ENCODE assay signal across 1 cellular context in the genomic region with DNA sequence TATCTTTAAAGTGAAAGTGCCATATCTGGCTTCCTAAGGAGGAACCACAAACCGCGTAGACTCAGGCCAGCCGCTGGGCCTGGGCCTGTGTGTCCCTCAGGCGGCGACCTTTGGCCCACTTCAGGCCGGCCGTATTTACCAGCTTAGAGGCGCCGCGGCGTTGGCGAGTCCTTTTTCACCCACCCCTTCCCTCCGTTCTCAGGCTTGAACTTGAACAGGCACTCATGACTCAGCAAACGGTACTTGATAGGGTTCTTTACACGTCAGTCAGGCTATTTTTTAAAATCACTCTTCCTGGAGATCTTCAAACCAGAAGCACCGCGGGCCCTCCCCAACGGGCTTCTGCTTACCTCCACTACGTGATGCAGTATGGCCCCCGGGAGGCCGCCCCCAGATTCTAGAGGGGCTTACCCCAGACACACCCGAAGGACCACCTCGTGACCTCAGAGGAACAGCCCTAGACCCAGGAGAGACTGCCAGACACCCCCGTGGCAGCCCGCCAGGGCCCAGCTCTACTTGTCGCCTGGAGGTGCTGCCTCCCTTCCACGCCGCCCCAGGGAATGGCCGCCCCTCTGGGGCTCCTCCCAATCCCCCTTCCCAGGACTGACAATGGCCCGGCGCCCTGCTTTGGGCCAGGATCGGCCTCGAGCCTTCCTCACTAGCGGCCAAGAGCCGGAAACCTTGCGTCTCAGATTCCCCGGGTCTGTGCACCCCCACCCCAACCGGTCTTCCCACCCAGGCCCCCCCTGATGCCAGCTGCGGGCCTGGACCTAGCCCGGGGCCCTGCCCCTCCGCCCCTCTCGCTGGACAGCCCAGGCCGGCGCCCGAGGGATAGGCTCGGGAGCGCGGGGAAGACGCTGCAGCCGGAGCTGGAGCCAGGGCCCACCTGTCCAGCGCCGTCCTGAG.
TF ChIP-seq lines count a peak whose summit lies in the region.

No MANE protein-coding gene starts in this region.

TF ChIP-seq in HepG2, 621 proteins besides CTCF, POLR2A, EP300 and RAD21 (continued from another document and continues in another):
- TF ChIP-seq ZBED4 (CRISPR knock-in tag; IDR thresholded peaks at IDR 0.05; ENCODE audit: borderline replicate concordance) (peak; percentile 63; the same call in 1 of the 2 replicates), NFE2 (CRISPR knock-in tag; IDR thresholded peaks at IDR 0.05) (peak; percentile 70; the same call in 1 of the 2 replicates), ZSCAN12 (CRISPR knock-in tag; IDR thresholded peaks at IDR 0.05) (no peak), ZNF556 (CRISPR knock-in tag; IDR thresholded peaks at IDR 0.05; ENCODE audit: borderline replicate concordance) (peak; percentile 70; the same call in 1 of the 2 replicates), JUN (CRISPR knock-in tag; IDR thresholded peaks at IDR 0.05) (0 out of 2 replicates have a peak, but pooled peaks have one; percentile 27), ZNF264 (CRISPR knock-in tag; IDR thresholded peaks at IDR 0.05) (no peak), KAT8 (CRISPR knock-in tag; IDR thresholded peaks at IDR 0.05) (peak; percentile 72), SKI (IDR thresholded peaks at IDR 0.05; ENCODE audit: partially characterized antibody) (peak; percentile 97), ZNF777 (CRISPR knock-in tag; IDR thresholded peaks at IDR 0.05) (no peak), AGO2 (optimal IDR thresholded peaks at IDR 0.05; ENCODE audit: low read depth, low read length) (no peak), KDM6A (CRISPR knock-in tag; IDR thresholded peaks at IDR 0.05; ENCODE audit: low read depth) (no peak), YEATS4 (CRISPR knock-in tag; IDR thresholded peaks at IDR 0.05; ENCODE audit: borderline replicate concordance) (no peak; the same call in 1 of the 2 replicates), ZNF552 (CRISPR knock-in tag; IDR thresholded peaks at IDR 0.05; ENCODE audit: borderline replicate concordance) (no peak), HBP1 (CRISPR knock-in tag; IDR thresholded peaks at IDR 0.05; ENCODE audit: low read depth) (no peak), ZNF280B (CRISPR knock-in tag; IDR thresholded peaks at IDR 0.05; ENCODE audit: borderline replicate concordance) (peak; percentile 64; the same call in 1 of the 2 replicates), PBX2 (CRISPR knock-in tag; IDR thresholded peaks at IDR 0.05) (peak; percentile 57; the same call in 1 of the 2 replicates), CEBPG (CRISPR knock-in tag; IDR thresholded peaks at IDR 0.05) (peak; percentile 48), ZNF746 (CRISPR knock-in tag; IDR thresholded peaks at IDR 0.05) (0 out of 2 replicates have a peak, but pooled peaks have one; percentile 56), SRF (IDR thresholded peaks at IDR 0.05; ENCODE audit: low read depth, low read length) (peak; percentile 73; the same call in 1 of the 2 replicates), ZSCAN29 (CRISPR knock-in tag; conservative IDR thresholded peaks at IDR 0.05) (peak; percentile 99), FOXK1 (CRISPR knock-in tag; IDR thresholded peaks at IDR 0.05; ENCODE audit: borderline replicate concordance, low read depth) (peak; percentile 62; the same call in 1 of the 2 replicates), XBP1 (CRISPR knock-in tag; IDR thresholded peaks at IDR 0.05) (no peak), KLF12 (CRISPR knock-in tag; IDR thresholded peaks at IDR 0.05; ENCODE audit: borderline replicate concordance) (no peak), FIP1L1 (IDR thresholded peaks at IDR 0.05; ENCODE audit: borderline replicate concordance, insufficient read depth, low read depth, low read length) (0 out of 2 replicates have a peak, but pooled peaks have one; percentile 53), SOX5 (CRISPR knock-in tag; IDR thresholded peaks at IDR 0.05; ENCODE audit: borderline replicate concordance) (peak; percentile 42; the same call in 1 of the 2 replicates), CBX1 (IDR thresholded peaks at IDR 0.05; ENCODE audit: low read depth) (no peak), ZFP41 (CRISPR knock-in tag; IDR thresholded peaks at IDR 0.05; ENCODE audit: borderline replicate concordance) (no peak), HNRNPLL (IDR thresholded peaks at IDR 0.05; ENCODE audit: low read depth, low read length, poor library complexity, severe bottlenecking) (peak; percentile 50), ZNF605 (CRISPR knock-in tag; IDR thresholded peaks at IDR 0.05) (no peak), IRF2 (CRISPR knock-in tag; IDR thresholded peaks at IDR 0.05) (peak; percentile 75), THAP11 (CRISPR knock-in tag; IDR thresholded peaks at IDR 0.05) (peak; percentile 55), RXRB (CRISPR knock-in tag; IDR thresholded peaks at IDR 0.05; ENCODE audit: borderline replicate concordance) (peak; percentile 100), PRMT3 (CRISPR knock-in tag; IDR thresholded peaks at IDR 0.05; ENCODE audit: borderline replicate concordance, low read depth) (no peak), ZEB1 (IDR thresholded peaks at IDR 0.05; ENCODE audit: insufficient replicate concordance, low read depth) (no peak), ZNF12 (CRISPR knock-in tag; IDR thresholded peaks at IDR 0.05) (peak; percentile 68; the same call in 1 of the 2 replicates), ZNF530 (CRISPR knock-in tag; IDR thresholded peaks at IDR 0.05; ENCODE audit: low read depth) (no peak), KDM3A (CRISPR knock-in tag; IDR thresholded peaks at IDR 0.05; ENCODE audit: low read depth) (peak; percentile 87), TRIM22 (IDR thresholded peaks at IDR 0.05) (no peak), ZNF703 (CRISPR knock-in tag; IDR thresholded peaks at IDR 0.05; ENCODE audit: borderline replicate concordance) (0 out of 2 replicates have a peak, but pooled peaks have one; percentile 43), ZNF776 (CRISPR knock-in tag; IDR thresholded peaks at IDR 0.05) (no peak), ZNF7 (CRISPR knock-in tag; IDR thresholded peaks at IDR 0.05) (no peak), ARNT2 (CRISPR knock-in tag; IDR thresholded peaks at IDR 0.05; ENCODE audit: low read depth) (0 out of 2 replicates have a peak, but pooled peaks have one; percentile 43), ZNF121 (CRISPR knock-in tag; IDR thresholded peaks at IDR 0.05) (no peak)
- TF ChIP-seq, protein P1, sequence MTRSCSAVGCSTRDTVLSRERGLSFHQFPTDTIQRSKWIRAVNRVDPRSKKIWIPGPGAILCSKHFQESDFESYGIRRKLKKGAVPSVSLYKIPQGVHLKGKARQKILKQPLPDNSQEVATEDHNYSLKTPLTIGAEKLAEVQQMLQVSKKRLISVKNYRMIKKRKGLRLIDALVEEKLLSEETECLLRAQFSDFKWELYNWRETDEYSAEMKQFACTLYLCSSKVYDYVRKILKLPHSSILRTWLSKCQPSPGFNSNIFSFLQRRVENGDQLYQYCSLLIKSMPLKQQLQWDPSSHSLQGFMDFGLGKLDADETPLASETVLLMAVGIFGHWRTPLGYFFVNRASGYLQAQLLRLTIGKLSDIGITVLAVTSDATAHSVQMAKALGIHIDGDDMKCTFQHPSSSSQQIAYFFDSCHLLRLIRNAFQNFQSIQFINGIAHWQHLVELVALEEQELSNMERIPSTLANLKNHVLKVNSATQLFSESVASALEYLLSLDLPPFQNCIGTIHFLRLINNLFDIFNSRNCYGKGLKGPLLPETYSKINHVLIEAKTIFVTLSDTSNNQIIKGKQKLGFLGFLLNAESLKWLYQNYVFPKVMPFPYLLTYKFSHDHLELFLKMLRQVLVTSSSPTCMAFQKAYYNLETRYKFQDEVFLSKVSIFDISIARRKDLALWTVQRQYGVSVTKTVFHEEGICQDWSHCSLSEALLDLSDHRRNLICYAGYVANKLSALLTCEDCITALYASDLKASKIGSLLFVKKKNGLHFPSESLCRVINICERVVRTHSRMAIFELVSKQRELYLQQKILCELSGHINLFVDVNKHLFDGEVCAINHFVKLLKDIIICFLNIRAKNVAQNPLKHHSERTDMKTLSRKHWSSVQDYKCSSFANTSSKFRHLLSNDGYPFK (CRISPR knock-in tag; IDR thresholded peaks at IDR 0.05; ENCODE audit: borderline replicate concordance), result no peak
- TF ChIP-seq, protein P2, sequence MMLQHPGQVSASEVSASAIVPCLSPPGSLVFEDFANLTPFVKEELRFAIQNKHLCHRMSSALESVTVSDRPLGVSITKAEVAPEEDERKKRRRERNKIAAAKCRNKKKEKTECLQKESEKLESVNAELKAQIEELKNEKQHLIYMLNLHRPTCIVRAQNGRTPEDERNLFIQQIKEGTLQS (CRISPR knock-in tag; IDR thresholded peaks at IDR 0.05), result peak; percentile 43; the same call in 1 of the 2 replicates
- TF ChIP-seq, protein P3, sequence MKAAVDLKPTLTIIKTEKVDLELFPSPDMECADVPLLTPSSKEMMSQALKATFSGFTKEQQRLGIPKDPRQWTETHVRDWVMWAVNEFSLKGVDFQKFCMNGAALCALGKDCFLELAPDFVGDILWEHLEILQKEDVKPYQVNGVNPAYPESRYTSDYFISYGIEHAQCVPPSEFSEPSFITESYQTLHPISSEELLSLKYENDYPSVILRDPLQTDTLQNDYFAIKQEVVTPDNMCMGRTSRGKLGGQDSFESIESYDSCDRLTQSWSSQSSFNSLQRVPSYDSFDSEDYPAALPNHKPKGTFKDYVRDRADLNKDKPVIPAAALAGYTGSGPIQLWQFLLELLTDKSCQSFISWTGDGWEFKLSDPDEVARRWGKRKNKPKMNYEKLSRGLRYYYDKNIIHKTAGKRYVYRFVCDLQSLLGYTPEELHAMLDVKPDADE (CRISPR knock-in tag; IDR thresholded peaks at IDR 0.05), result no peak
- TF ChIP-seq, protein P4, sequence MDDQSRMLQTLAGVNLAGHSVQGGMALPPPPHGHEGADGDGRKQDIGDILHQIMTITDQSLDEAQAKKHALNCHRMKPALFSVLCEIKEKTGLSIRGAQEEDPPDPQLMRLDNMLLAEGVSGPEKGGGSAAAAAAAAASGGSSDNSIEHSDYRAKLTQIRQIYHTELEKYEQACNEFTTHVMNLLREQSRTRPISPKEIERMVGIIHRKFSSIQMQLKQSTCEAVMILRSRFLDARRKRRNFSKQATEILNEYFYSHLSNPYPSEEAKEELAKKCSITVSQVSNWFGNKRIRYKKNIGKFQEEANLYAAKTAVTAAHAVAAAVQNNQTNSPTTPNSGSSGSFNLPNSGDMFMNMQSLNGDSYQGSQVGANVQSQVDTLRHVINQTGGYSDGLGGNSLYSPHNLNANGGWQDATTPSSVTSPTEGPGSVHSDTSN (CRISPR knock-in tag; IDR thresholded peaks at IDR 0.05; ENCODE audit: borderline replicate concordance), result no peak
